Comparison of ENCODE assay signal across 8 cellular contexts in the genomic region with DNA sequence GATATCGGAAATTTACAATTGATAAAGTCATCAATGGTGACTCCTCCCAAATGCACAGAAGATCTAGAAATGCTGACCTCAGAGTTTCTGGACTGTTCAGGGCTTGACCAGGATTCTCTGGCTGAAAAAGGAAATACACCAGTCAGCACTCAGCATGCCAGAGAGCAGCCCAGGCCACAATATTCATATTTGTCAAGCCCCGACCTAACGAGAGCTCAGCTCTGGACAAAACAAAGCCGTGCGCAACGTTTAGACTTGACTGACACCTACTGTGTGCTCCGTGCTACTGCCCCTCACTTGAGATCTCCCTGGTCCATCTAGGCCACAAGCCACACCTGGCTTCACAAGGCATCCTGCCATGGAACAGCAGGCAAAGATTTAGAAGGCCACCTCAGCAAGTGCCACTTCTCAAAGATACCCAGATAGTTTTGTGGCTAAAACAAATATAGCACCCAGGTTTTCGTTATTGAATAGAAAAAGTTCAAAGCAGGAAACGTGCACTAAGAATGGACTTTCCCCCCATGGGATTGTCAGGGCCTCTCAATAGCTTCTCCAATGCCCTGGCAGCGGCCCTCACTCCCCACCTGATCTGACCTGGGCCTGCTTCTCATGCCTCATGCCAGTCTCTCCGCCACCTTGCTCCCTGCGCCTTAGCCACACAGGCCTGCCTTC.
DNase-seq lines count a peak whose midpoint lies in the region; ATAC-seq, FAIRE-seq and TF ChIP-seq lines count a peak whose summit lies in the region.

No MANE protein-coding gene starts in this region.

- peak overlapping the region; percentile 65 for H3K27ac ChIP-seq in CD4-positive, alpha-beta memory T cell (ENCODE audit: low read depth, low read length)
- H3K27ac ChIP-seq in GM12878 (ENCODE audit: control insufficient read depth, insufficient read depth) (peak overlapping the region; percentile 46), mesodermal cell (ENCODE audit: low read depth, low read length, severe bottlenecking) (peak overlapping the region; percentile 1)

- no peak for TF ChIP-seq EP300 in GM12878 (IDR thresholded peaks at IDR 0.05; ENCODE audit: borderline replicate concordance in 1 of 2, control insufficient read depth in 1 of 2, low read depth in 2 of 2, low read length in 2 of 2)

- peaks cover 30 to 57% of the 10 kb centered on the region in 2 donors for H3K36me3 Mint-ChIP-seq in CD4-positive, alpha-beta memory T cell

- no peak overlapping the region; the same call in 1 of the 2 replicates for H2AFZ ChIP-seq in GM12878 (ENCODE audit: control insufficient read depth, low read depth, low read length)

- SMC1A ChIA-PET in GM12878 (lab: Charles Lee; ENCODE audit: uncharacterized antibody, unreplicated experiment) = interaction anchor here (0.8 to 3.8 kb wide), 8 partner anchors 10 to 184 kb away, joined by 3 to 14 read pairs (median 4); no protein-coding TSS in a partner anchor

- peak; percentile 56 for ATAC-seq in HG03565 (IDR thresholded peaks at IDR 0.05; ENCODE audit: unreplicated experiment)
- ATAC-seq in GM12878 = peak; percentile 71
- no peak for ATAC-seq in GM19467 (IDR thresholded peaks at IDR 0.05; ENCODE audit: unreplicated experiment)

- peaks cover 80 to 99% (median 89%) of the 10 kb centered on the region in 4 donors for H3K4me1 Mint-ChIP-seq in CD4-positive, alpha-beta memory T cell

- CTCF ChIA-PET in CD4-positive, alpha-beta memory T cell (lab: Charles Lee; ENCODE audit: partially characterized antibody) = interaction anchor here (0.8 to 4.7 kb wide), 10 partner anchors 11 to 267 kb away, joined by 3 to 35 read pairs (median 4); no protein-coding TSS in a partner anchor
- CTCF ChIA-PET in GM12878 (lab: Yijun Ruan, JAX) = interaction anchor here (0.6 to 4.2 kb wide), 9 partner anchors 12 to 415 kb away, joined by 3 to 17 read pairs (median 3); no protein-coding TSS in a partner anchor

- H4K20me1 ChIP-seq in GM12878 (ENCODE audit: control insufficient read depth, insufficient read depth) = no peaks in the 10 kb centered on the region

- intact Hi-C loops in CD4-positive, alpha-beta memory T cell (cut with micrococcal nuclease) = loop anchor here (1.0 kb wide), 1 partner anchor 57 kb away; no protein-coding TSS in a partner anchor
- intact Hi-C loops in GM12878 (cut with micrococcal nuclease; ENCODE audit: unreplicated experiment) = loop anchor here (2.0 kb wide), 1 partner anchor 58 kb away; no protein-coding TSS in a partner anchor

- peak; percentile 46 to 68 (median 51); a peak in 5 of 6 replicates for TF ChIP-seq CTCF in GM12878 (IDR thresholded peaks at IDR 0.05 in 2 of 3, conservative IDR thresholded peaks at IDR 0.05 in 1 of 3; ENCODE audit: control insufficient read depth in 2 of 3, extremely low read depth in 1 of 3, insufficient read depth in 1 of 3, low read depth in 3 of 3, low read length in 3 of 3)

- peaks cover 5% of the 10 kb centered on the region for H3K36me3 ChIP-seq in CD4-positive, alpha-beta memory T cell (ENCODE audit: insufficient read depth, low read length)
- peaks cover 11% of the 10 kb centered on the region in 2 experiments; a peak in 3 of 4 replicates for H3K36me3 ChIP-seq in GM12878 (ENCODE audit: control insufficient read depth in 2 of 2, insufficient read depth in 2 of 2, low read length in 1 of 2)
- H3K36me3 ChIP-seq in mesodermal cell (ENCODE audit: control insufficient read depth, insufficient read depth, low read length) = peaks cover 7% of the 10 kb centered on the region

- TSS peak; percentile 3 for BruUV-seq in GM12878 (replicated peaks; lab: Mats Ljungman, UMichigan)

- peaks cover 0 to 6% (median 0%) of the 10 kb centered on the region in 8 donors for H3K9me3 Mint-ChIP-seq in CD4-positive, alpha-beta memory T cell

- H3K4me1 ChIP-seq in CD4-positive, alpha-beta memory T cell (ENCODE audit: insufficient read depth, low read length) = peaks cover 100% of the 10 kb centered on the region
- H3K4me1 ChIP-seq in GM12878 (ENCODE audit: control insufficient read depth, insufficient read depth, low read length) (peaks cover 42% of the 10 kb centered on the region), mesodermal cell (ENCODE audit: control insufficient read depth, insufficient read depth, low read length, poor library complexity, severe bottlenecking) (peaks cover 15% of the 10 kb centered on the region)

- peak overlapping the region; percentile 93 to 97 (median 94) for H3K27ac Mint-ChIP-seq in CD4-positive, alpha-beta memory T cell

- FAIRE-seq in GM19239 (lab: Jason Lieb, UNC) (peak; percentile 88), GM12878 (lab: Jason Lieb, UNC) (peak; percentile 77), RCC 7860 (lab: Jason Lieb, UNC) (no peak)

- DNase-seq in CD4-positive, alpha-beta memory T cell = peak in 4 of 5 donors; percentile 34 to 64 (median 47)
- DNase-seq in GM19239 (ENCODE audit: insufficient read length, low spot score) (no peak), GM12878 (ENCODE audit: low read depth, low spot score) (peak; percentile 39), NCI-H2196 treated with DMSO at 0.1 percent for 48 hours (lab: John Stamatoyannopoulos, UW; ENCODE audit: unreplicated experiment) (no peak), RCC 7860 (ENCODE audit: low spot score) (no peak)

- in situ Hi-C loops in GM12878 (cut with MboI) = no loop called here

- peak overlapping the region; percentile 53 to 87 (median 75) for H3K4me3 Mint-ChIP-seq in CD4-positive, alpha-beta memory T cell

- H3K4me2 ChIP-seq in GM12878 (ENCODE audit: control insufficient read depth, insufficient read depth) = peak overlapping the region; percentile 53

- H3K4me3 ChIP-seq in CD4-positive, alpha-beta memory T cell (ENCODE audit: low read length in 2 of 2) = no peak overlapping the region
- H3K4me3 ChIP-seq in GM12878 (no peak overlapping the region), mesodermal cell (ENCODE audit: extremely low read depth, insufficient read depth, low read length, poor library complexity, severe bottlenecking) (no peak overlapping the region)

- H3K27me3 Mint-ChIP-seq in CD4-positive, alpha-beta memory T cell = no peaks in the 10 kb centered on the region

- H3K79me2 ChIP-seq in GM12878 (ENCODE audit: control insufficient read depth, insufficient read depth, low read length) = peaks cover 55% of the 10 kb centered on the region

- H3K9me3 ChIP-seq in CD4-positive, alpha-beta memory T cell (ENCODE audit: control insufficient read depth in 1 of 2, low read length in 2 of 2) = no peaks in the 10 kb centered on the region
- H3K9me3 ChIP-seq in GM12878 (replicated peaks; ENCODE audit: control insufficient read depth, insufficient read depth, low read length) (no peaks in the 10 kb centered on the region), mesodermal cell (ENCODE audit: control insufficient read depth, low read length) (no peaks in the 10 kb centered on the region)

- RAD21 ChIA-PET in GM12878 (lab: Charles Lee; ENCODE audit: unreplicated experiment) = interaction anchor here (0.9 to 1.2 kb wide), 3 partner anchors 32 to 282 kb away, joined by 3 read pairs; partner anchors contain the start of genes HSPA14 and MSANTD7

- WGBS in GM12878 (ENCODE audit: insufficient coverage, insufficient replicate concordance, low lambda C conversion rate, missing lambda C conversion rate) = 11% methylated on average over 12 of the region's 12 CpGs
- WGBS in mesodermal cell (ENCODE audit: insufficient coverage in 2 of 2), 2 experiments = 71 to 74% methylated on average over 10 to 12 of the region's 12 CpGs

- TF ChIP-seq POLR2A in GM12878 (IDR thresholded peaks at IDR 0.05; ENCODE audit: low read depth, low read length) = 0 out of 2 replicates have a peak, but pooled peaks have one; percentile 32

- H3K27me3 ChIP-seq in CD4-positive, alpha-beta memory T cell (ENCODE audit: insufficient read depth, low read length) = no peaks in the 10 kb centered on the region
- H3K27me3 ChIP-seq in GM12878 (replicated peaks in 1 of 2; ENCODE audit: control insufficient read depth in 2 of 2, insufficient read depth in 2 of 2, low read length in 1 of 2) = no peaks in the 10 kb centered on the region

- peak; percentile 57 for TF ChIP-seq RAD21 in GM12878 (IDR thresholded peaks at IDR 0.05; ENCODE audit: insufficient read depth, low read depth, low read length)

- POLR2A ChIA-PET in CD4-positive, alpha-beta memory T cell (lab: Charles Lee; ENCODE audit: partially characterized antibody) = interaction anchor here (1.0 to 21.2 kb wide), 13 partner anchors 8 to 322 kb away, joined by 3 to 640 read pairs (median 7); partner anchors contain the start of genes CDNF, HSPA14, MSANTD7 and SUV39H2
- POLR2A ChIA-PET in GM12878 (lab: Charles Lee) = interaction anchor here (1.3 kb wide), 1 partner anchor 49 kb away, joined by 3 read pairs; no protein-coding TSS in a partner anchor

- peak overlapping the region; percentile 25; the same call in 1 of the 2 replicates for H3K9ac ChIP-seq in GM12878 (ENCODE audit: control insufficient read depth, insufficient read depth, low read length)

TF ChIP-seq in GM12878, 131 proteins besides CTCF, POLR2A, EP300 and RAD21 (continues in another document):
- TF ChIP-seq ASH2L (IDR thresholded peaks at IDR 0.05; ENCODE audit: borderline replicate concordance, low read depth) (no peak), HDAC6 (IDR thresholded peaks at IDR 0.05; ENCODE audit: unreplicated experiment) (no peak), RUNX3 (IDR thresholded peaks at IDR 0.05; ENCODE audit: low read length) (peak; percentile 60), RELB (IDR thresholded peaks at IDR 0.05; ENCODE audit: low read depth) (0 out of 2 replicates have a peak, but pooled peaks have one; percentile 9), YY1 (IDR thresholded peaks at IDR 0.05; ENCODE audit: low read depth, low read length) (no peak), HDGF (IDR thresholded peaks at IDR 0.05) (0 out of 2 replicates have a peak, but pooled peaks have one; percentile 31), EED (IDR thresholded peaks at IDR 0.05; ENCODE audit: low read depth) (peak; percentile 26; the same call in 1 of the 2 replicates), IKZF1 (conservative IDR thresholded peaks at IDR 0.05) (peak; percentile 30; the same call in 1 of the 2 replicates), SMARCA5 (IDR thresholded peaks at IDR 0.05) (no peak), TBL1XR1 (IDR thresholded peaks at IDR 0.05; ENCODE audit: low read depth, low read length) (no peak)

Comparison
In these comparisons a context has a peak if more than half of its experiments do, and no peak if none do; other contexts are left out.
1. DNase-seq: peak in CD4-positive, alpha-beta memory T cell (4 of 5) and GM12878 (single experiment); none in GM19239 (single experiment), NCI-H2196 treated with DMSO at 0.1 percent for 48 hours (single experiment) and RCC 7860 (single experiment).
2. H3K27ac ChIP-seq: peak in every context shown above with its lines; median percentile 65 in CD4-positive, alpha-beta memory T cell; 46 in GM12878; 1 in mesodermal cell.